In the genomic region with DNA sequence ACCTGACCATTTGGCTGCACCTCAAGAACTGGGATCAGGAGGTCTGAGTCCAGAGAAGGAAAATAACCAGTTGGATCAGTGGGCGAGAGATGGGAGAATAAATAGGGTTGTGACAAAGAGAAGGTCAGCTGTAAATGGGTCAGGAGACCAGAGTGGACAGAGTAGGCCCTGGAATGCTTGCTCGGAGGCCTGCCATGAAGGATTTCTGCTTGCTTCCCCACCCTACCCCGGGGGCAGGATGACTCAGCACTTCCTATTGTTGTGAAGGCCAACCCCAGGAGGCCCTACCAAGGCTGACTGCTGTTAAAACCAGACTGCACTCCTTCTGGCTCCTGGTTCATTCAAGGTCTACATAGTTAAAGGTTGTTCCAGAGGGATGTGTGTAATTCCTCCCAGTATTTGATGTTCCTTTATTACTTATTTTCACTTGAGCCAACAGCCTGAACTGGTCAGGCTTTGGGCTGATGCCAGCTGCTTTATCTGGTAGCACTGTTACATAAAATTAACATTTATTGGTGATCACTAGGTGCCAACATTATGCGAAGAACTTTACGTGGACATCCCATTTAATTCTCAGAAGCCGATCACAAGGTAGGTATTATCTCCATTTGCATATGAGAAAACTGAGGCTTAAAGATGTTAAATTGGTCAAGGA, we compare ENCODE assay signal across 8 cellular contexts.
DNase-seq lines count a peak whose midpoint lies in the region; ATAC-seq and TF ChIP-seq lines count a peak whose summit lies in the region.

No MANE protein-coding gene starts in this region.

- H3K27ac ChIP-seq in OCI-LY1 (ENCODE audit: low read depth, low read length, poor library complexity, severe bottlenecking): peak overlapping the region; percentile 76

- no peaks in the 10 kb centered on the region for H3K79me2 ChIP-seq in OCI-LY1 (ENCODE audit: insufficient read depth, low read length)

- no peaks in the 10 kb centered on the region for H3K36me3 ChIP-seq in OCI-LY1 (ENCODE audit: insufficient read depth, low read length)

- H3K9ac ChIP-seq in OCI-LY1 (ENCODE audit: low read length): peak overlapping the region; percentile 32

- no peaks in the 10 kb centered on the region for H3K9me3 ChIP-seq in OCI-LY1 (ENCODE audit: low read length)

- DNase-seq in NCI-H2107 treated with DMSO at 0.1 percent for 48 hours (lab: John Stamatoyannopoulos, UW; ENCODE audit: unreplicated experiment) (peak; percentile 27), NCI-H2107 (lab: John Stamatoyannopoulos, UW) (no peak), brain pericyte (ENCODE audit: low read depth, low spot score) (peak; percentile 68), iris pigment epithelial cell (ENCODE audit: low read depth) (peak; percentile 94)
- DNase-seq in stimulated activated CD4-positive, alpha-beta T cell treated with anti-CD3 and anti-CD28 coated beads, Interleukin-4, amount 100 ng/mL, for 1 hour: peak; percentile 16

- peak; percentile 65 for ATAC-seq in HG02642 (IDR thresholded peaks at IDR 0.05; ENCODE audit: poor library complexity, unreplicated experiment)
- no peak for ATAC-seq in HG02571 (IDR thresholded peaks at IDR 0.05; ENCODE audit: unreplicated experiment)

- H3F3A ChIP-seq in OCI-LY1 (ENCODE audit: insufficient read depth, low read length): no peaks in the 10 kb centered on the region

- no peaks in the 10 kb centered on the region for H3K27me3 ChIP-seq in OCI-LY1 (ENCODE audit: insufficient read depth, low read length)

- H3K9me2 ChIP-seq in OCI-LY1 (ENCODE audit: low read depth, low read length): no peaks in the 10 kb centered on the region

- H3K4me2 ChIP-seq in OCI-LY1 (ENCODE audit: low read length): peak overlapping the region; percentile 56

- H3K4me1 ChIP-seq in OCI-LY1 (ENCODE audit: insufficient read depth, low read length, severe bottlenecking): peaks cover 38% of the 10 kb centered on the region

- TF ChIP-seq CTCF in OCI-LY1 (IDR thresholded peaks at IDR 0.05; ENCODE audit: low read length): no peak

- H4K20me1 ChIP-seq in OCI-LY1 (ENCODE audit: insufficient read depth, low read length): no peaks in the 10 kb centered on the region

- no peak overlapping the region for H2AFZ ChIP-seq in OCI-LY1 (ENCODE audit: low read length)

- H3K4me3 ChIP-seq in OCI-LY1 (ENCODE audit: low read depth, low read length, poor library complexity, severe bottlenecking): peak overlapping the region; percentile 1
